25 cellular contexts compared by ENCODE assay signal in the genomic region with DNA sequence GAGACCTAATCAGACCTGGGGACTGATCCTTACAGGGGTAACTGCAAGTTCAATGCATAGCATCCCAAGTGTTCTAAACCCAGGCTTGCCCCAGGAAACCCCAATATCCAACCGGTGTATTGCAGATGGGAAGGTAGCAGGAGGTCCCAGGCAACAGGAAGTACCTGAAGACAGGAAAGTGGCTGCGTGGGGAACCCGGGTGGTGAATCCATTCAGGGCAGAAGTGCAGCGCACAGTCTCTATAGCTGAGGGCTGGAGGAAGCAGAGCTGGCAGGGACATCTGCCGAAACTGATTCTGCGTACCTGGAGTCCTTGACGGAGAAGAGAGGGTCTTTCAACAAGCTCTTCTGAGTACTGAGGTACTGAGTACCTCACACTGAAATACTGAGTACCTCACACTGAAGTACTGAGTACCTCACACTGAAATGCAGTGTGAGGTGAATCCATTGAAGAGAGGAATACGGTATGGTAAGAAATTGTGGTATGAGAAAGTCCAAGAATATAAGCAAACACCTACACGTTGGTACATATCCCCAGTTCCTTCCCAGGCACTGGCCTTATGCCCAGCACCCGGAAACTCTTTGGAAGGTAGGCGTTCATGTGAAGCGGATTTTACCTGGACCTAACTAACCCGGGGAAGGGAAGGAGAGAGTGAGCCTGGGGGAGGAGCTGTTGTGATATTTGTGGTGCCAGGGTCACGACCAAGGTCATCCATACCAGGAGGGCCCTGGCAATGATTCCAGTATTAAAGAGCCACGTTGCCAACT. TPM values are rescaled to one million over a fixed set of nuclear protein-coding genes. Genes with fewer than 3 reads are reported as not detected.
"Had no signal": no experiment of that assay in that cellular context is flagged by ENCODE, and none has a peak within 500 bp of the region (broad histone marks: within the 10 kb centered on the region; RNA-seq: fewer than 3 reads in every experiment).

No MANE protein-coding gene starts in this region.

- H3K9me3 Mint-ChIP-seq: immature natural killer cell; naive thymus-derived CD8-positive, alpha-beta T cell; neural progenitor cell had no signal

- H3K4me1 Mint-ChIP-seq: immature natural killer cell, neural progenitor cell had no signal

- DNase-seq: caudate nucleus; effector CD8-positive, alpha-beta T cell; foreskin fibroblast; immature natural killer cell; kidney; left colon; left ventricle myocardium superior; mesendoderm; occipital lobe; psoas muscle; retina; right lobe of liver; stimulated activated naive CD4-positive, alpha-beta T cell; trophoblast cell had no signal

- H3K36me3 Mint-ChIP-seq: immature natural killer cell; naive thymus-derived CD8-positive, alpha-beta T cell; neural progenitor cell had no signal

- H3K4me2 ChIP-seq: neural progenitor cell had no signal

- H3K36me3 ChIP-seq: neural progenitor cell, right lobe of liver had no signal

- H3K9ac ChIP-seq: neural progenitor cell, parathyroid adenoma had no signal

- FAIRE-seq: kidney, urothelium cell line had no signal

- H3K4me3 ChIP-seq: coronary artery, esophagus muscularis mucosa, lung, neural progenitor cell, psoas muscle, right lobe of liver, skin epidermis had no signal

- ATAC-seq: left ventricle myocardium superior; naive thymus-derived CD8-positive, alpha-beta T cell; psoas muscle; right lobe of liver had no signal

- H3K4me1 ChIP-seq: parathyroid adenoma, psoas muscle, right lobe of liver had no signal

- H3K27ac ChIP-seq: coronary artery, esophagus muscularis mucosa, neural progenitor cell, parathyroid adenoma, psoas muscle, right lobe of liver had no signal

- H3K79me2 ChIP-seq: parathyroid adenoma had no signal

- H3K27me3 ChIP-seq: neural progenitor cell, right lobe of liver had no signal

- H3K9me3 ChIP-seq: esophagus muscularis mucosa, psoas muscle, right lobe of liver had no signal

- H3K4me3 Mint-ChIP-seq: immature natural killer cell; naive thymus-derived CD8-positive, alpha-beta T cell; neural progenitor cell had no signal

- H2AFZ ChIP-seq: neural progenitor cell, parathyroid adenoma had no signal

RNA-seq across cellular contexts. Expression of a gene that starts 20.1 kb away (rescaled TPM):
- total RNA-seq: naive thymus-derived CD8-positive, alpha-beta T cell had no signal
- polyA plus RNA-seq: immature natural killer cell; naive thymus-derived CD8-positive, alpha-beta T cell had no signal

RNA-seq across cellular contexts. Expression of a gene that starts 43.9 kb away (rescaled TPM):
- total RNA-seq: dermis microvascular lymphatic vessel endothelial cell; mononuclear cell; naive thymus-derived CD8-positive, alpha-beta T cell; right lobe of liver had no signal
- polyA plus RNA-seq: immature natural killer cell; naive thymus-derived CD8-positive, alpha-beta T cell had no signal

RNA-seq across cellular contexts. Expression of a gene that starts 45.8 kb away (rescaled TPM):
- total RNA-seq: cerebellum, dermis microvascular lymphatic vessel endothelial cell, esophagus muscularis mucosa, kidney, left ventricle myocardium superior, occipital lobe, right lobe of liver had no signal
- polyA plus RNA-seq: psoas muscle had no signal

RNA-seq across cellular contexts. Expression of a gene that starts 55.7 kb away (rescaled TPM):
- total RNA-seq: cerebellum; dermis microvascular lymphatic vessel endothelial cell; left ventricle myocardium superior; mononuclear cell; naive thymus-derived CD8-positive, alpha-beta T cell; occipital lobe had no signal
- polyA plus RNA-seq: immature natural killer cell; naive thymus-derived CD8-positive, alpha-beta T cell had no signal
